In the genomic region with DNA sequence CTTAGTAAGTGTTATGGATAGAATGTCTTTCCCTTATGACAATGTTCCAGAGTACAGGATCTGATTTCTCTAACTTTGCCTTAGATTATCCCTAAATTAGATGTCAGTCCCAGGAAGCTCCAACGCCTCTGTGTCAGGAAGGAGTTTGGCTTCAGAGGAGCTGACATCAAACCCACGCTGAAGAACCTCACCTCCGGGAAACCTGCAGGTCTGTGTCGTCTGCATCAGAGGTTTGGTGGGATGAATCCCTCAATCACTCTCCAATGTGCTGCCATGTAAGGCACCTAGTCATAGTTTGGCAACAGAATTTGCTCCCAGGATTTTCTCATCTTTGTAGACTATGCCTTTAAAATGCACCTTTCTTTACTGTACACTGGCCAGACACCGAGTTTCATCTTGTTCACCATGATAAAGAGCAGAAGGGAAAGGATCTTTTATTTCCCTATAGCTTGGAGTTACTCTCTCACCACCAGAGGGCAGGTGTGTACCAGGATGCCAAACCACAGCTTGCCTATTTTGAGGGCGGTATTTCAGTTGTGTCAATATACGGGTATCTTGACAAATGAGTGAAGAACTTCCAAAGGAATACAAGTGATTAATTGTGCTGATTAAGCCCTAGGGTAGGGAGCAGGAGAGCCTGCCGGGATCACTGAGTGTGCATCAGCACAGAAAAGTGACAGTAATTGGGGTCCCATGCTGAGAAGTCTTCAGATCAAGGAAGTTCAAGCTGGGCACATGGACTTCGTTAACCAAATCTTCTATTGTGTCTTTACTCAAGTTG, we compare ENCODE assay signal across 9 cellular contexts. TPM values are rescaled to one million over a fixed set of nuclear protein-coding genes. Genes with fewer than 3 reads are reported as not detected.
DNase-seq lines count a peak whose midpoint lies in the region; ATAC-seq, FAIRE-seq and TF ChIP-seq lines count a peak whose summit lies in the region.
"Had no signal": no experiment of that assay in that cellular context is flagged by ENCODE, and none has a peak within 500 bp of the region (broad histone marks: within the 10 kb centered on the region; RNA-seq: fewer than 3 reads in every experiment).

No MANE protein-coding gene starts in this region.

- no peak for TF ChIP-seq POLR2A in A549 (IDR thresholded peaks at IDR 0.05; ENCODE audit: low read length)

- FAIRE-seq in A549 (lab: Jason Lieb, UNC): no peak

- ATAC-seq in A549: peak; percentile 71 to 88; a peak in 5 of 6 replicates
- ATAC-seq in HG02610 (IDR thresholded peaks at IDR 0.05; ENCODE audit: unreplicated experiment): peak; percentile 71

- WGBS in A549 (ENCODE audit: missing lambda C conversion rate): 13% methylated on average over 9 of the region's 9 CpGs

- no peaks in the 10 kb centered on the region for H3K9me3 ChIP-seq in A549

- H3K9me3 Mint-ChIP-seq in mesothelial cell of epicardium: no peaks in the 10 kb centered on the region
- H3K9me3 Mint-ChIP-seq: IgD-negative memory B cell had no signal

- peak overlapping the region; percentile 7 for H3K4me3 Mint-ChIP-seq in mesothelial cell of epicardium
- H3K4me3 Mint-ChIP-seq: IgD-negative memory B cell had no signal

- no peak for TF ChIP-seq EP300 in A549 (IDR thresholded peaks at IDR 0.05)

- H3K36me3 Mint-ChIP-seq in mesothelial cell of epicardium: no peaks in the 10 kb centered on the region
- H3K36me3 Mint-ChIP-seq: IgD-negative memory B cell had no signal

- TF ChIP-seq CTCF in A549 (IDR thresholded peaks at IDR 0.05): peak; percentile 79
- peak; percentile 78 for TF ChIP-seq CTCF in GM12865 (IDR thresholded peaks at IDR 0.05; ENCODE audit: insufficient read depth, low read depth, low read length, missing control alignments)
- TF ChIP-seq CTCF in WI38 (IDR thresholded peaks at IDR 0.05; ENCODE audit: low read depth, low read length): peak; percentile 49; the same call in 1 of the 2 replicates
- TF ChIP-seq CTCF in mesothelial cell of epicardium (IDR thresholded peaks at IDR 0.05; ENCODE audit: unreplicated experiment): peak; percentile 89

- no peaks in the 10 kb centered on the region for H3K27me3 Mint-ChIP-seq in mesothelial cell of epicardium (ENCODE audit: low read depth)

- H3K27ac Mint-ChIP-seq in mesothelial cell of epicardium: peak overlapping the region; percentile 36
- H3K27ac Mint-ChIP-seq: IgD-negative memory B cell had no signal

- H3K4me2 ChIP-seq in A549: peak overlapping the region; percentile 25; the same call in 2 of the 3 replicates

- CTCF ChIA-PET in A549 (lab: Yijun Ruan, JAX): interaction anchor here (0.6 to 8.4 kb wide), 26 partner anchors 8 to 1557 kb away, joined by 3 to 93 read pairs (median 4); no protein-coding TSS in a partner anchor

- H3K4me3 ChIP-seq in A549 (no peak overlapping the region), GM12865 (ENCODE audit: low read depth, low read length) (no peak overlapping the region), WI38 (ENCODE audit: low read depth, low read length) (no peak overlapping the region)

- POLR2A ChIA-PET in A549 (lab: Yijun Ruan, JAX): no interaction called here

- H3K27ac ChIP-seq in A549: no peak overlapping the region

- H3K4me1 Mint-ChIP-seq in mesothelial cell of epicardium: peaks cover 26% of the 10 kb centered on the region

- no peaks in the 10 kb centered on the region for H3K4me1 ChIP-seq in A549

- DNase-seq in A549 (ENCODE audit: low read depth in 1 of 2, low spot score in 1 of 2) (peak; percentile 35 to 52), GM12865 (ENCODE audit: low read depth) (peak; percentile 62), NCI-H2029 (lab: John Stamatoyannopoulos, UW) (peak; percentile 7), mesothelial cell of epicardium (ENCODE audit: low spot score in 2 of 2, unreplicated experiment in 2 of 2) (peak in 1 of 2 experiments; percentile 51), superior temporal gyrus (ENCODE audit: extremely low spot score) (peak; percentile 93)
- DNase-seq in effector CD4-positive, alpha-beta T cell: peak; percentile 12

- TF ChIP-seq RAD21 in A549 (conservative IDR thresholded peaks at IDR 0.05 in 1 of 2, IDR thresholded peaks at IDR 0.05 in 1 of 2): peak; percentile 75 to 83

TF ChIP-seq in A549, 52 proteins besides CTCF, POLR2A, EP300 and RAD21:
- TF ChIP-seq SMC3 (IDR thresholded peaks at IDR 0.05) (peak; percentile 73), FOSL2 (IDR thresholded peaks at IDR 0.05) (no peak), FOSL2 (CRISPR knock-in tag; IDR thresholded peaks at IDR 0.05) (no peak)

RNA-seq across cellular contexts. Expression of a gene that starts 23.4 kb away (rescaled TPM):
- polyA plus RNA-seq in A549 (2011; rRNA removed) (not detected in 2 replicates), A549 (2017; fragmentation: RNase III; extraction: RNeasy Plus Mini Kit Qiagen cat#74134 plus additional on column Dnase treatment) (not detected in 3 replicates)
- not detected in 2 replicates for polyA plus RNA-seq in A549 (2012; cell fraction: cytosol; rRNA removed)
- not detected in 2 replicates for polyA plus RNA-seq in A549 (2012; cell fraction: nucleus; rRNA removed)
- polyA minus RNA-seq in A549 (2011; rRNA and poly(A)+ RNA removed): not detected in 2 replicates
- 0.18 to 0.34 TPM (median 0.24 TPM) in 3 replicates for total RNA-seq in mesothelial cell of epicardium
- polyA plus RNA-seq: IgD-negative memory B cell had no signal
